Comparison of ENCODE assay signal across 9 cellular contexts in genomic region chr5:62779010-62779422, GRCh38.
DNase-seq lines count a peak whose midpoint lies in the region; ATAC-seq and TF ChIP-seq lines count a peak whose summit lies in the region.
"Had no signal": no experiment of that assay in that cellular context is flagged by ENCODE, and none has a peak within 500 bp of the region (broad histone marks: within the 10 kb centered on the region; RNA-seq: fewer than 3 reads in every experiment).

No MANE protein-coding gene starts in this region.

- DNase-seq in Calu3 (peak; percentile 30), MV-4-11 (lab: John Stamatoyannopoulos, UW) (peak; percentile 49), SW 1271 (lab: John Stamatoyannopoulos, UW) (peak; percentile 30 to 74), fibroblast of villous mesenchyme (ENCODE audit: low read depth) (peak; percentile 65), GF-D8 (lab: John Stamatoyannopoulos, UW) (no peak)
- no peak for DNase-seq in effector CD4-positive, alpha-beta T cell

- H3K4me3 Mint-ChIP-seq in Calu3 (ENCODE audit: low read depth, unreplicated experiment): no peak overlapping the region
- H3K4me3 Mint-ChIP-seq: T-helper 1 cell treated with Interleukin-12 subunit alpha and Interleukin-12 subunit beta and Interleukin-4 antibody, amounts not matched to agents 30 μg/mL and 1 μg/mL, for 36 hours had no signal

- no peaks in the 10 kb centered on the region for H3K9me3 Mint-ChIP-seq in Calu3 (ENCODE audit: low read depth, unreplicated experiment)
- H3K9me3 Mint-ChIP-seq: T-helper 1 cell treated with Interleukin-12 subunit alpha and Interleukin-12 subunit beta and Interleukin-4 antibody, amounts not matched to agents 30 μg/mL and 1 μg/mL, for 36 hours had no signal

- no peaks in the 10 kb centered on the region for H3K27me3 ChIP-seq in neutrophil

- no peak overlapping the region for H3K4me3 ChIP-seq in fibroblast of villous mesenchyme (ENCODE audit: low read depth, low read length)
- no peak overlapping the region for H3K4me3 ChIP-seq in neutrophil (ENCODE audit: low read depth in 1 of 2, low read length in 1 of 2)

- H3K36me3 ChIP-seq in neutrophil: no peaks in the 10 kb centered on the region

- H3K27me3 Mint-ChIP-seq in Calu3 (ENCODE audit: unreplicated experiment): no peaks in the 10 kb centered on the region

- CTCF ChIA-PET in Calu3 (lab: Charles Lee): interaction anchor here (0.8 to 1.2 kb wide), 3 partner anchors 33 to 336 kb away, joined by 3 to 4 read pairs (median 3); no protein-coding TSS in a partner anchor

- H3K27ac ChIP-seq in neutrophil: no peak overlapping the region

- no peaks in the 10 kb centered on the region for H3K4me1 Mint-ChIP-seq in Calu3 (ENCODE audit: low read depth, unreplicated experiment)

- H3K4me1 ChIP-seq in neutrophil (ENCODE audit: control insufficient read depth in 1 of 2, insufficient read depth in 1 of 2, low read depth in 1 of 2, low read length in 1 of 2): peaks cover 11 to 25% of the 10 kb centered on the region in 2 experiments

- BruUV-seq in Calu3 (replicated peaks; lab: Mats Ljungman, UMichigan): no TSS peak

- TF ChIP-seq CTCF in Calu3 (IDR thresholded peaks at IDR 0.05; ENCODE audit: unreplicated experiment) (peak; percentile 53), fibroblast of villous mesenchyme (IDR thresholded peaks at IDR 0.05; ENCODE audit: insufficient read depth, low read depth, low read length) (peak; percentile 80), neutrophil (IDR thresholded peaks at IDR 0.05) (peak; percentile 25)

- no peak overlapping the region for H3K27ac Mint-ChIP-seq in Calu3 (ENCODE audit: unreplicated experiment)
- H3K27ac Mint-ChIP-seq: T-helper 1 cell treated with Interleukin-12 subunit alpha and Interleukin-12 subunit beta and Interleukin-4 antibody, amounts not matched to agents 30 μg/mL and 1 μg/mL, for 36 hours had no signal

- peak; percentile 50 for ATAC-seq in GM21381 (IDR thresholded peaks at IDR 0.05; ENCODE audit: unreplicated experiment)

- no peaks in the 10 kb centered on the region for H3K36me3 Mint-ChIP-seq in Calu3 (ENCODE audit: insufficient read depth, unreplicated experiment)

- H3K9me3 ChIP-seq in neutrophil: no peaks in the 10 kb centered on the region

- intact Hi-C loops in Calu3 (cut with micrococcal nuclease; ENCODE audit: unreplicated experiment): loop anchor here (1.0 kb wide), 2 partner anchors 319 to 336 kb away; no protein-coding TSS in a partner anchor

Comparison
In these comparisons a context has a peak if more than half of its experiments do, and no peak if none do; other contexts are left out.
1. DNase-seq: peak in Calu3 (single experiment), MV-4-11 (single experiment), SW 1271 (2 of 2) and fibroblast of villous mesenchyme (single experiment); none in GF-D8 (single experiment) and effector CD4-positive, alpha-beta T cell (single experiment).
2. CTCF ChIP-seq: peak in every context shown above with its lines; median percentile 80 in fibroblast of villous mesenchyme; 53 in Calu3; 25 in neutrophil.